In the genomic region with DNA sequence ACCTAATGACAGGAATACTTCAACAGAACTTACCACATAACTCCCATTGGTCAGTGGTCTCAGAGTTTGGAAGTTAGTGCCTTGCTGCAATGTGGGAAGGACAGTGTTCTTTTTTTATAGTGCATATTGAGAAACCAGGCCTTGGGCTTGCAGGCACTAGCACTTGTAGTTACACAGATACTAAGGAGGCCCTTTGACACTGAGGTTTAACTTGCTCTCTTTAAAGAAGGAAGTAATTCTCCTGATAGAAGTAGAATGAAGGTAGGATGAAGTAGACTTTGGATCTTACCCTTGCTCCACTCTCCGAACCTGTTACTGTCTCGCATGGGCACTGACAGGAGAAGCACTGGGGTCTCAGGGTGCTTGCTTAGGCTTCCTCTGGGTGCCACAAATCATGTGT, we compare ENCODE assay signal across 26 cellular contexts. TPM values are rescaled to one million over a fixed set of nuclear protein-coding genes. Genes with fewer than 3 reads are reported as not detected.
DNase-seq lines count a peak whose midpoint lies in the region; ATAC-seq, FAIRE-seq and TF ChIP-seq lines count a peak whose summit lies in the region.
"Had no signal": no experiment of that assay in that cellular context is flagged by ENCODE, and none has a peak within 500 bp of the region (broad histone marks: within the 10 kb centered on the region; RNA-seq: fewer than 3 reads in every experiment).

No MANE protein-coding gene starts in this region.

- H3K36me3 Mint-ChIP-seq in type B pancreatic cell: peaks cover 27% of the 10 kb centered on the region

- H3K9me3 Mint-ChIP-seq in type B pancreatic cell: no peaks in the 10 kb centered on the region
- H3K9me3 Mint-ChIP-seq: CD4-positive, CD25-positive, alpha-beta regulatory T cell had no signal

- intact Hi-C loops in HepG2 (cut with micrococcal nuclease; ENCODE audit: unreplicated experiment) (loop anchor here (1.0 kb wide), 1 partner anchor 131 kb away; no protein-coding TSS in a partner anchor), right lobe of liver (cut with DNase I) (no loop called here)

- TF ChIP-seq RAD21 in HepG2 (CRISPR knock-in tag; IDR thresholded peaks at IDR 0.05): no peak

- H3K9me3 ChIP-seq in HepG2 (ENCODE audit: low read length): no peaks in the 10 kb centered on the region
- H3K9me3 ChIP-seq in right lobe of liver: no peaks in the 10 kb centered on the region
- H3K9me3 ChIP-seq in adipocyte (ENCODE audit: control insufficient read depth, low read length): no peaks in the 10 kb centered on the region
- no peaks in the 10 kb centered on the region for H3K9me3 ChIP-seq in small intestine (ENCODE audit: control insufficient read depth, low read depth)
- no peaks in the 10 kb centered on the region for H3K9me3 ChIP-seq in tibial nerve
- H3K9me3 ChIP-seq: MG63 had no signal

- H3K4me1 Mint-ChIP-seq in type B pancreatic cell (ENCODE audit: unreplicated experiment): peaks cover 15% of the 10 kb centered on the region
- H3K4me1 Mint-ChIP-seq: GM23338, H9 had no signal

- CTCF ChIA-PET in HepG2 (lab: Yijun Ruan, JAX; ENCODE audit: low intra/inter-chr PET ratio, low total read pairs): no interaction called here

- H3K27me3 Mint-ChIP-seq in type B pancreatic cell: no peaks in the 10 kb centered on the region
- H3K27me3 Mint-ChIP-seq: CD4-positive, CD25-positive, alpha-beta regulatory T cell had no signal

- H3K27me3 ChIP-seq in HepG2 (ENCODE audit: control insufficient read depth in 1 of 2, insufficient read depth in 2 of 2, low read length in 2 of 2): no peaks in the 10 kb centered on the region
- H3K27me3 ChIP-seq in right lobe of liver: no peaks in the 10 kb centered on the region
- H3K27me3 ChIP-seq in adipocyte (replicated peaks; ENCODE audit: control insufficient read depth, insufficient read depth, low read length): no peaks in the 10 kb centered on the region
- no peaks in the 10 kb centered on the region for H3K27me3 ChIP-seq in small intestine (ENCODE audit: control insufficient read depth in 2 of 2, insufficient read depth in 2 of 2, low read length in 2 of 2)
- no peaks in the 10 kb centered on the region for H3K27me3 ChIP-seq in tibial nerve
- H3K27me3 ChIP-seq: MG63 had no signal

- no peak for DNase-seq in HepG2 (ENCODE audit: low spot score)
- no peak for DNase-seq in right lobe of liver
- peak; percentile 23 for DNase-seq in NOMO-1 treated with dmso at 0.1 percent for 144 hours (lab: John Stamatoyannopoulos, UW; ENCODE audit: unreplicated experiment)
- no peak for DNase-seq in adipocyte (ENCODE audit: low read depth)
- DNase-seq in small intestine: peak; percentile 80
- DNase-seq in tibial nerve (ENCODE audit: low spot score in 2 of 2): no peak
- DNase-seq in type B pancreatic cell (ENCODE audit: extremely low spot score, unreplicated experiment): no peak
- DNase-seq in NCI-H1092 treated with DMSO at 0.1 percent for 48 hours (lab: John Stamatoyannopoulos, UW): no peak
- DNase-seq: CD4-positive, CD25-positive, alpha-beta regulatory T cell; H9; IMR-90; KG1; MG63; NCI-H2029; NCI-H526 treated with DMSO at 0.1 percent for 48 hours; OCI-M1 had no signal

- no peak for TF ChIP-seq POLR2A in HepG2 (IDR thresholded peaks at IDR 0.05; ENCODE audit: insufficient read depth in 1 of 2, low read depth in 2 of 2, low read length in 2 of 2)
- no peak for TF ChIP-seq POLR2A in right lobe of liver (IDR thresholded peaks at IDR 0.05)
- TF ChIP-seq POLR2A in tibial nerve (IDR thresholded peaks at IDR 0.05): no peak

- TF ChIP-seq CTCF in HepG2 (CRISPR knock-in tag; IDR thresholded peaks at IDR 0.05) (no peak), right lobe of liver (IDR thresholded peaks at IDR 0.05) (no peak), tibial nerve (IDR thresholded peaks at IDR 0.05) (no peak), type B pancreatic cell (conservative IDR thresholded peaks at IDR 0.05) (no peak)

- peaks cover 31 to 89% of the 10 kb centered on the region in 2 experiments for H3K36me3 ChIP-seq in HepG2 (replicated peaks in 1 of 2; ENCODE audit: control insufficient read depth in 1 of 2, insufficient read depth in 2 of 2, low read length in 2 of 2)
- H3K36me3 ChIP-seq in right lobe of liver: peaks cover 0 to 55% (median 16%) of the 10 kb centered on the region in 4 donors
- H3K36me3 ChIP-seq in adipocyte (ENCODE audit: control insufficient read depth, insufficient read depth, low read length, severe bottlenecking): peaks cover 58% of the 10 kb centered on the region
- H3K36me3 ChIP-seq in small intestine (ENCODE audit: control insufficient read depth in 2 of 2, insufficient read depth in 2 of 2, low read length in 2 of 2): peaks cover 7 to 13% of the 10 kb centered on the region in 2 donors
- peaks cover 0 to 61% (median 3%) of the 10 kb centered on the region in 3 donors for H3K36me3 ChIP-seq in tibial nerve

- peaks cover 55% of the 10 kb centered on the region for H3K4me1 ChIP-seq in HepG2 (ENCODE audit: insufficient read depth, low read length)
- H3K4me1 ChIP-seq in right lobe of liver: peaks cover 0 to 14% (median 5%) of the 10 kb centered on the region in 4 donors
- peaks cover 37% of the 10 kb centered on the region for H3K4me1 ChIP-seq in adipocyte (ENCODE audit: control insufficient read depth, insufficient read depth, low read length)
- peaks cover 2 to 4% of the 10 kb centered on the region in 2 donors for H3K4me1 ChIP-seq in small intestine (ENCODE audit: control insufficient read depth in 2 of 2, insufficient read depth in 1 of 2, low read depth in 1 of 2, low read length in 1 of 2)
- peaks cover 0 to 22% (median 12%) of the 10 kb centered on the region in 4 donors for H3K4me1 ChIP-seq in tibial nerve

- TF ChIP-seq EP300 in HepG2 (IDR thresholded peaks at IDR 0.05; ENCODE audit: low read depth in 2 of 2, low read length in 2 of 2): no peak
- no peak for TF ChIP-seq EP300 in HepG2 (CRISPR knock-in tag; IDR thresholded peaks at IDR 0.05; ENCODE audit: borderline replicate concordance)
- TF ChIP-seq EP300 in tibial nerve (IDR thresholded peaks at IDR 0.05): no peak

- H4K20me1 ChIP-seq in HepG2 (ENCODE audit: insufficient read depth, low read length): peaks cover 3% of the 10 kb centered on the region; the same call in 1 of the 2 replicates

- no peak overlapping the region for H2AFZ ChIP-seq in HepG2 (ENCODE audit: low read length)
- H2AFZ ChIP-seq: GM23338 had no signal

- no peak overlapping the region for H3K27ac Mint-ChIP-seq in type B pancreatic cell
- H3K27ac Mint-ChIP-seq: GM23338, H9 had no signal

- no TSS peak for BruUV-seq in HepG2 (replicated peaks; lab: Mats Ljungman, UMichigan)

- FAIRE-seq in HepG2 (lab: Jason Lieb, UNC): no peak
- no peak for FAIRE-seq in small intestine (lab: Jason Lieb, UNC)
- FAIRE-seq: D721Med had no signal

- H3K9ac ChIP-seq in HepG2 (ENCODE audit: insufficient read depth, low read depth, low read length) (no peak overlapping the region), adipocyte (ENCODE audit: low read length) (peak overlapping the region; percentile 10)

- H3K4me3 Mint-ChIP-seq in type B pancreatic cell: no peak overlapping the region
- H3K4me3 Mint-ChIP-seq: CD4-positive, CD25-positive, alpha-beta regulatory T cell; GM23338; H9 had no signal

- peaks cover 19% of the 10 kb centered on the region for H3K79me2 ChIP-seq in HepG2 (ENCODE audit: insufficient read depth, low read length)

- POLR2A ChIA-PET in HepG2 (lab: Yijun Ruan, JAX): interaction anchor here (1.8 kb wide), 1 partner anchor 59 kb away, joined by 4 read pairs; the partner anchor contains the start of gene APLP2

- peak overlapping the region; percentile 60 for H3K27ac ChIP-seq in HepG2 (ENCODE audit: extremely low read length, insufficient read depth, low read length)
- no peak overlapping the region for H3K27ac ChIP-seq in right lobe of liver
- H3K27ac ChIP-seq in small intestine (ENCODE audit: low read depth in 1 of 2, low read length in 1 of 2): peak overlapping the region; percentile 52 to 58
- no peak overlapping the region for H3K27ac ChIP-seq in tibial nerve

- H3K4me3 ChIP-seq in HepG2 (replicated peaks in 1 of 3; ENCODE audit: insufficient read depth in 1 of 3, low read depth in 2 of 3, low read length in 3 of 3) (no peak overlapping the region), right lobe of liver (no peak overlapping the region), adipocyte (ENCODE audit: low read length) (no peak overlapping the region), small intestine (ENCODE audit: low read depth in 1 of 2, low read length in 2 of 2) (no peak overlapping the region), tibial nerve (no peak overlapping the region)
- H3K4me3 ChIP-seq: GM23338, MG63 had no signal

- no peak overlapping the region for H3K4me2 ChIP-seq in HepG2 (ENCODE audit: low read depth, low read length)
- H3K4me2 ChIP-seq: GM23338 had no signal

- WGBS in HepG2 (ENCODE audit: low lambda C conversion rate): 100% methylated on average over 2 of the region's 2 CpGs
- no CpG with 5 or more reads among the region's 2 CpGs for WGBS in right lobe of liver (ENCODE audit: insufficient coverage, low coverage, low lambda C conversion rate, missing lambda C conversion rate)
- WGBS in small intestine, 3 donors: 18 to 67% (median 43%) methylated on average over 2 of the region's 2 CpGs
- 94 to 100% methylated on average over 2 of the region's 2 CpGs for WGBS in tibial nerve, 2 donors

- no peak for ATAC-seq in HepG2
- no peak for ATAC-seq in right lobe of liver
- ATAC-seq: GM23338, Right ventricle myocardium inferior had no signal

- in situ Hi-C loops in HepG2 (cut with HindIII; ENCODE audit: extremely low pct_ligation_motif_present, low pct_unique_long_range_greater_than_20kb): loop anchor here (25.0 kb wide), 1 partner anchor 341 kb away; no protein-coding TSS in a partner anchor

RNA-seq across cellular contexts. Expression of gene ST14, which starts 31.0 kb away (rescaled TPM):
- 0.69 and 1.4 TPM in 2 replicates for total RNA-seq in HepG2 (2016; rRNA removed; fragmentation: Illumina TruSeq; extraction: Trizol)
- 0.26 and 0.30 TPM in 2 replicates for total RNA-seq in HepG2 (2016; cell fraction: cytosol; rRNA removed; fragmentation: Illumina TruSeq; extraction: Trizol; ENCODE audit: low read depth)
- total RNA-seq in HepG2 (2016; cell fraction: insoluble cytoplasmic fraction; rRNA removed; fragmentation: Illumina TruSeq; extraction: Trizol): 0.55 and 1.3 TPM in 2 replicates
- total RNA-seq in HepG2 (2016; cell fraction: membrane; rRNA removed; fragmentation: Illumina TruSeq; extraction: Trizol): 0.65 and 0.72 TPM in 2 replicates
- total RNA-seq in HepG2 (2016; cell fraction: nucleus; rRNA removed; fragmentation: Illumina TruSeq; extraction: Trizol): 0.94 and 0.99 TPM in 2 replicates
- polyA plus RNA-seq in HepG2 (2011; rRNA removed): 0.88 and 1.1 TPM in 2 replicates
- 0.90 and 1.3 TPM in 2 replicates for polyA plus RNA-seq in HepG2 (2011; cell fraction: cytosol; rRNA removed)
- 2.7 and 3.0 TPM in 2 replicates for polyA plus RNA-seq in HepG2 (2011; cell fraction: nucleus; rRNA removed)
- 0.76 and 1.3 TPM in 2 replicates for polyA plus RNA-seq in HepG2 (2012)
- 0.14 and 0.15 TPM in 2 replicates for polyA plus RNA-seq in HepG2 (2016; cell fraction: cytosol; fragmentation: Illumina TruSeq; extraction: Trizol; ENCODE audit: low read depth)
- 0.84 and 1.1 TPM in 2 replicates for polyA plus RNA-seq in HepG2 (2016; cell fraction: insoluble cytoplasmic fraction; fragmentation: Illumina TruSeq; extraction: Trizol; ENCODE audit: low read depth)
- polyA plus RNA-seq in HepG2 (2016; cell fraction: membrane; fragmentation: Illumina TruSeq; extraction: Trizol; ENCODE audit: low read depth): 0.31 and 0.55 TPM in 2 replicates
- polyA plus RNA-seq in HepG2 (2016; cell fraction: nucleus; fragmentation: Illumina TruSeq; extraction: Trizol; ENCODE audit: insufficient read depth, low read depth): 2.0 and 2.6 TPM in 2 replicates
- 2.0 and 3.1 TPM in 2 replicates for polyA minus RNA-seq in HepG2 (2011; rRNA and poly(A)+ RNA removed; ENCODE audit: low replicate concordance)
- polyA minus RNA-seq in HepG2 (2011; cell fraction: cytosol; rRNA and poly(A)+ RNA removed): 0.62 and 0.79 TPM in 2 replicates
- 0.64 and 0.87 TPM in 2 replicates for polyA minus RNA-seq in HepG2 (2011; cell fraction: nucleus; rRNA and poly(A)+ RNA removed)
- total RNA-seq in right lobe of liver: 10 to 100 TPM in 3 of 6 experiments, 1 to 10 TPM in 3; 2.5 to 16.7 (median 10.8) TPM
- polyA plus RNA-seq in small intestine: 100 to 1,000 TPM in 2 of 3 donors, 10 to 100 TPM in 1; 97.8 to 169 (median 116) TPM
- 10 to 100 TPM in 1 of 4 donors, 1 to 10 TPM in 3; 1.5 to 10.8 (median 2.6) TPM for total RNA-seq in tibial nerve
- total RNA-seq in type B pancreatic cell (ENCODE audit: low replicate concordance): 71.7 and 170 TPM in 2 replicates
- total RNA-seq: A172; CD4-positive, CD25-positive, alpha-beta regulatory T cell; Daoy; G401; IMR-90; NCI-H460; SK-MEL-5; T-helper 1 cell treated with Interleukin-12 subunit alpha and Interleukin-12 subunit beta and Interleukin-4 antibody, amounts not matched to agents 30 ng/mL and 1 ng/mL, for 36 hours had no signal
- polyA plus RNA-seq: BJ, IMR-90 had no signal

RNA-seq across cellular contexts. Expression of gene APLP2, which starts 58.9 kb away (rescaled TPM):
- total RNA-seq in HepG2 (2016; rRNA removed; fragmentation: Illumina TruSeq; extraction: Trizol): 154 and 315 TPM in 2 replicates
- total RNA-seq in HepG2 (2016; cell fraction: cytosol; rRNA removed; fragmentation: Illumina TruSeq; extraction: Trizol; ENCODE audit: low read depth): 34.6 and 35.6 TPM in 2 replicates
- 137 and 320 TPM in 2 replicates for total RNA-seq in HepG2 (2016; cell fraction: insoluble cytoplasmic fraction; rRNA removed; fragmentation: Illumina TruSeq; extraction: Trizol)
- total RNA-seq in HepG2 (2016; cell fraction: membrane; rRNA removed; fragmentation: Illumina TruSeq; extraction: Trizol): 41.4 and 45.9 TPM in 2 replicates
- 264 and 296 TPM in 2 replicates for total RNA-seq in HepG2 (2016; cell fraction: nucleus; rRNA removed; fragmentation: Illumina TruSeq; extraction: Trizol)
- 591 and 594 TPM in 2 replicates for polyA plus RNA-seq in HepG2 (2011; rRNA removed)
- polyA plus RNA-seq in HepG2 (2011; cell fraction: cytosol; rRNA removed): 396 and 486 TPM in 2 replicates
- polyA plus RNA-seq in HepG2 (2011; cell fraction: nucleus; rRNA removed): 223 and 286 TPM in 2 replicates
- polyA plus RNA-seq in HepG2 (2012): 481 and 597 TPM in 2 replicates
- polyA plus RNA-seq in HepG2 (2016; cell fraction: cytosol; fragmentation: Illumina TruSeq; extraction: Trizol; ENCODE audit: low read depth): 12.9 and 14.3 TPM in 2 replicates
- polyA plus RNA-seq in HepG2 (2016; cell fraction: insoluble cytoplasmic fraction; fragmentation: Illumina TruSeq; extraction: Trizol; ENCODE audit: low read depth): 150 and 155 TPM in 2 replicates
- 25.1 and 29.6 TPM in 2 replicates for polyA plus RNA-seq in HepG2 (2016; cell fraction: membrane; fragmentation: Illumina TruSeq; extraction: Trizol; ENCODE audit: low read depth)
- 409 and 433 TPM in 2 replicates for polyA plus RNA-seq in HepG2 (2016; cell fraction: nucleus; fragmentation: Illumina TruSeq; extraction: Trizol; ENCODE audit: insufficient read depth, low read depth)
- polyA minus RNA-seq in HepG2 (2011; rRNA and poly(A)+ RNA removed; ENCODE audit: low replicate concordance): 59.6 and 259 TPM in 2 replicates
- 166 and 220 TPM in 2 replicates for polyA minus RNA-seq in HepG2 (2011; cell fraction: cytosol; rRNA and poly(A)+ RNA removed)
- polyA minus RNA-seq in HepG2 (2011; cell fraction: nucleus; rRNA and poly(A)+ RNA removed): 124 and 168 TPM in 2 replicates
- 100 to 1,000 TPM; 184 to 255 (median 252) TPM for total RNA-seq in right lobe of liver
- 100 to 1,000 TPM in 1 of 3 donors, 10 to 100 TPM in 2; 72.7 to 183 (median 91.7) TPM for polyA plus RNA-seq in small intestine
- 100 to 1,000 TPM; 200 to 229 (median 212) TPM for total RNA-seq in tibial nerve
- total RNA-seq in type B pancreatic cell (ENCODE audit: low replicate concordance): 207 and 254 TPM in 2 replicates

Comparison
In these comparisons a context has a peak if more than half of its experiments do, and no peak if none do; other contexts are left out.
1. H3K27ac ChIP-seq: peak in HepG2 (single experiment) and small intestine (2 of 2); none in right lobe of liver (0 of 3) and tibial nerve (0 of 4).
2. DNase-seq: peak in NOMO-1 treated with dmso at 0.1 percent for 144 hours (single experiment) and small intestine (single experiment); none in HepG2 (single experiment), right lobe of liver (0 of 3), adipocyte (single experiment), tibial nerve (0 of 2), type B pancreatic cell (single experiment) and NCI-H1092 treated with DMSO at 0.1 percent for 48 hours (single experiment).